Comparison of ENCODE assay signal across 26 cellular contexts in the genomic region with DNA sequence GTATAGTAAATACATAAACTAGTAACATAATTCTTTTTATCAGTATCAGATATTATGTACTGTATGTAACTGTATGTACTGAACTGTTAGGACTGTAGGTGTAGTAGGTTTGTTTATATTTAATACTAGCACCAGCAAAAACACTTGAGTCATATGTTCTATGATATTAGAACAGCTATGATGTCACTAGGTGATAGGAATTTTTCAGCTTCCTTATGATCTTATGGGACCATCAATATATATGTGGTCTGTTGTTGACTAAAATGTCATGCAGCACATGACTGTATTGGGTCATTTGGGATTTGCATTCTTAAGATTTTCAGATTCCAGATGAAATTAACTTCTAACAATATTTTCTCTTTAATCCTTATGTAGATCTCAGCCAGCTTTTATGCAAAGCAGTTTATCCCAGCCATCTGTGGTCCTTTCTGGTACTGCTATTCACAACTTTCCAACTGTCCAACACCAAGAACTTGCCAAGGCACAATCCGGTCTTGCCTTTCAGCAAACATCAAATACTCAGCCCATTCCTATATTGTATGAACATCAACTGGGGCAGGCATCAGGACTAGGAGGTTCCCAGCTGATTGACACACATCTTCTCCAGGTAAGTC. TPM values are rescaled to one million over a fixed set of nuclear protein-coding genes. Genes with fewer than 3 reads are reported as not detected.
A peak's percentile ranks its signal among the peaks of the same experiment; 100 is the strongest.
DNase-seq lines count a peak whose midpoint lies in the region; ATAC-seq, FAIRE-seq and TF ChIP-seq lines count a peak whose summit lies in the region.
"Had no signal": no experiment of that assay in that cellular context is flagged by ENCODE, and none has a peak within 500 bp of the region (broad histone marks: within the 10 kb centered on the region; RNA-seq: fewer than 3 reads in every experiment).

No MANE protein-coding gene starts in this region.

- H3K27ac ChIP-seq in ACC112 (ENCODE audit: low read depth, low read length) = peak overlapping the region; percentile 49
- H3K27ac ChIP-seq in K562 (ENCODE audit: extremely low read depth, low read depth, low read length) = no peak overlapping the region
- no peak overlapping the region for H3K27ac ChIP-seq in left ventricle myocardium inferior (replicated peaks)
- H3K27ac ChIP-seq: neural progenitor cell, psoas muscle, skin epidermis, stomach, upper lobe of right lung had no signal

- DNase-seq in G401 (ENCODE audit: low spot score) (peak; percentile 24), K562 (ENCODE audit: extremely low read depth in 1 of 4, low spot score in 3 of 4) (no peak), left ventricle myocardium inferior (no peak)
- DNase-seq: CD8-positive, alpha-beta T cell; central memory CD4-positive, alpha-beta T cell; DMS79 treated with DMSO at 0.1 percent for 48 hours; effector CD4-positive, alpha-beta T cell; H7; NCI-H1105; NCI-H2081; NCI-H510A; NK-92 treated with Interleukin-12 subunit alpha and Interleukin-12 subunit beta, amount 100 ng/mL, for 24 hours; psoas muscle; stomach; upper lobe of right lung had no signal

- no peak for TF ChIP-seq RAD21 in K562 (CRISPR knock-in tag; conservative IDR thresholded peaks at IDR 0.05 in 1 of 2, IDR thresholded peaks at IDR 0.05 in 1 of 2)

- CTCF ChIA-PET in K562 (lab: Yijun Ruan, JAX; ENCODE audit: low intra/inter-chr PET ratio) = no interaction called here

- H3K79me2 ChIP-seq in ACC112 (ENCODE audit: control insufficient read depth, insufficient read depth, low read length, unreplicated experiment) (no peaks in the 10 kb centered on the region), K562 (ENCODE audit: control insufficient read depth, insufficient read depth, low read length) (no peaks in the 10 kb centered on the region)

- no peak overlapping the region for H3K4me3 ChIP-seq in ACC112 (ENCODE audit: low read depth, low read length)
- no peak overlapping the region for H3K4me3 ChIP-seq in K562
- H3K4me3 ChIP-seq in left ventricle myocardium inferior = no peak overlapping the region
- H3K4me3 ChIP-seq: neural progenitor cell, psoas muscle, skin epidermis, stomach, upper lobe of right lung had no signal

- intact Hi-C loops in K562 (cut with micrococcal nuclease) (no loop called here), left ventricle myocardium inferior (cut with micrococcal nuclease) (loop anchor here (10.0 kb wide), 1 partner anchor 59 kb away; no protein-coding TSS in a partner anchor)

- H3K9me1 ChIP-seq in K562 (ENCODE audit: control insufficient read depth, insufficient read depth, low read length) = no peaks in the 10 kb centered on the region

- no peak for TF ChIP-seq POLR2A in K562 (conservative IDR thresholded peaks at IDR 0.05)

- peaks cover 50% of the 10 kb centered on the region for H3K36me3 ChIP-seq in ACC112 (ENCODE audit: insufficient read depth, low read length)
- H3K36me3 ChIP-seq in K562 (ENCODE audit: control insufficient read depth, insufficient read depth, low read length) = peaks cover 90% of the 10 kb centered on the region
- peaks cover 98% of the 10 kb centered on the region for H3K36me3 ChIP-seq in left ventricle myocardium inferior

- H4K20me1 ChIP-seq in K562 (replicated peaks; ENCODE audit: control insufficient read depth, insufficient read depth, low read length) = no peaks in the 10 kb centered on the region

- TF ChIP-seq CTCF in K562 (IDR thresholded peaks at IDR 0.05 in 2 of 3, conservative IDR thresholded peaks at IDR 0.05 in 1 of 3; ENCODE audit: insufficient read depth in 2 of 3, low read depth in 1 of 3, low read length in 3 of 3) = no peak
- no peak for TF ChIP-seq CTCF in left ventricle myocardium inferior (IDR thresholded peaks at IDR 0.05; ENCODE audit: borderline replicate concordance)

- no peak for FAIRE-seq in K562 (lab: Jason Lieb, UNC)
- peak; percentile 62 for FAIRE-seq in islet of Langerhans (lab: Jason Lieb, UNC)

- no TSS peak for BruUV-seq in K562 (replicated peaks; lab: Mats Ljungman, UMichigan)

- no peak for ATAC-seq in K562
- no peak for ATAC-seq in HG02852 (IDR thresholded peaks at IDR 0.05; ENCODE audit: unreplicated experiment)
- no peak for ATAC-seq in GM18861 (IDR thresholded peaks at IDR 0.05; ENCODE audit: unreplicated experiment)
- no peak for ATAC-seq in GM19328 (IDR thresholded peaks at IDR 0.05; ENCODE audit: unreplicated experiment)
- ATAC-seq: activated CD4-positive, CD25-positive, alpha-beta regulatory T cell treated with anti-CD3 and anti-CD28 coated beads, Interleukin-2, amount 50 U/mL, for 24 hours; CD8-positive, alpha-beta T cell; psoas muscle; upper lobe of right lung had no signal

- WGBS in K562 (ENCODE audit: insufficient coverage, low coverage, missing lambda C conversion rate) = 100% methylated on average over 1 of the region's 1 CpG

- no peak overlapping the region for H3K4me2 ChIP-seq in K562 (ENCODE audit: insufficient read depth, low read length)
- H3K4me2 ChIP-seq: neural progenitor cell had no signal

- POLR2A ChIA-PET in K562 (lab: Yijun Ruan, JAX) = interaction anchor here (2.1 kb wide), 1 partner anchor 9 kb away, joined by 7 read pairs; no protein-coding TSS in a partner anchor

- no peaks in the 10 kb centered on the region for H3K9me3 ChIP-seq in K562 (replicated peaks; ENCODE audit: control insufficient read depth, insufficient read depth, low read depth, low read length)
- H3K9me3 ChIP-seq in left ventricle myocardium inferior (replicated peaks) = no peaks in the 10 kb centered on the region
- H3K9me3 ChIP-seq: psoas muscle, stomach, upper lobe of right lung had no signal

- H3K9ac ChIP-seq in K562 (ENCODE audit: insufficient read depth in 1 of 2, low read depth in 2 of 2, low read length in 2 of 2) = no peak overlapping the region
- H3K9ac ChIP-seq: neural progenitor cell had no signal

- H2AFZ ChIP-seq in ACC112 (ENCODE audit: low read length, unreplicated experiment) (no peak overlapping the region), K562 (ENCODE audit: low read depth, low read length) (no peak overlapping the region)
- H2AFZ ChIP-seq: neural progenitor cell had no signal

- in situ Hi-C loops in G401 (cut with HindIII; ENCODE audit: low sequenced_read_pairs) (no loop called here), K562 (cut with MboI) (no loop called here)

- H3K4me1 ChIP-seq in ACC112 (ENCODE audit: control insufficient read depth, insufficient read depth, low read length, unreplicated experiment) (peaks cover 2% of the 10 kb centered on the region), K562 (replicated peaks in 1 of 2; ENCODE audit: control insufficient read depth in 2 of 2, insufficient read depth in 2 of 2, low read length in 2 of 2) (no peaks in the 10 kb centered on the region), left ventricle myocardium inferior (no peaks in the 10 kb centered on the region)
- H3K4me1 ChIP-seq: neural progenitor cell, psoas muscle, stomach, upper lobe of right lung had no signal

- H3K27me3 ChIP-seq in ACC112 (ENCODE audit: insufficient read depth, low read length) (no peaks in the 10 kb centered on the region), K562 (ENCODE audit: control insufficient read depth in 2 of 2, insufficient read depth in 2 of 2, low read length in 2 of 2) (no peaks in the 10 kb centered on the region), left ventricle myocardium inferior (ENCODE audit: low read depth) (no peaks in the 10 kb centered on the region)
- H3K27me3 ChIP-seq: neural progenitor cell, stomach, upper lobe of right lung had no signal

- no peak for TF ChIP-seq EP300 in K562 (IDR thresholded peaks at IDR 0.05; ENCODE audit: low read length)

TF ChIP-seq in K562, 482 proteins besides CTCF, POLR2A, EP300 and RAD21:
- TF ChIP-seq ZZZ3 (IDR thresholded peaks at IDR 0.05) = peak; percentile 37; the same call in 1 of the 2 replicates
- no peak for TF ChIP-seq TCF7 (IDR thresholded peaks at IDR 0.05; ENCODE audit: borderline replicate concordance)
TF ChIP-seq in K562: peak in this region for 1.

RNA-seq across cellular contexts. Expression of a gene that starts 38.4 kb away (rescaled TPM):
- total RNA-seq in G401 (2014; rRNA removed; shearing (Covaris generic)) = not detected in 2 replicates
- 0.30 TPM in 1 of 2 replicates, not detected in the other for total RNA-seq in K562 (2011; cell fraction: chromatin; rRNA removed; ENCODE audit: low replicate concordance)
- total RNA-seq in K562 (2011; cell fraction: nucleolus; rRNA removed) = not detected in 2 replicates
- 0.31 TPM in 1 of 2 replicates, not detected in the other for total RNA-seq in K562 (2011; cell fraction: nucleoplasm; rRNA removed)
- not detected in 2 replicates for total RNA-seq in K562 (2014; rRNA removed)
- 0.07 TPM in 1 of 2 replicates, not detected in the other for total RNA-seq in K562 (2014; rRNA removed; fragmentation: Illumina TruSeq; extraction: Trizol)
- total RNA-seq in K562 (2015; rRNA removed; fragmentation: Illumina TruSeq; extraction: Trizol) = 0.07 TPM in 1 of 2 replicates, not detected in the other
- total RNA-seq in K562 (2021) = not detected in 2 replicates
- not detected in 2 replicates for polyA plus RNA-seq in K562 (2011; rRNA removed)
- not detected in 2 replicates for polyA plus RNA-seq in K562 (2011; cell fraction: cytosol; rRNA removed)
- polyA plus RNA-seq in K562 (2011; cell fraction: nucleus; rRNA removed) = not detected in 2 replicates
- polyA plus RNA-seq in K562 (2012) = not detected in 2 replicates
- polyA plus RNA-seq in K562 (2014; fragmentation: Illumina TruSeq; extraction: Trizol) = not detected in 2 replicates
- not detected for polyA plus RNA-seq in K562 (2014; fragmentation: Nextera tagmentation; extraction: Ambion mirVana)
- polyA plus RNA-seq in K562 (2014; rRNA removed) = not detected in 2 replicates
- polyA minus RNA-seq in K562 (2011; rRNA and poly(A)+ RNA removed) = 0.07 TPM in 1 of 2 replicates, not detected in the other
- not detected in 2 replicates for polyA minus RNA-seq in K562 (2011; cell fraction: cytosol; rRNA and poly(A)+ RNA removed)
- polyA minus RNA-seq in K562 (2011; cell fraction: nucleus; rRNA and poly(A)+ RNA removed) = not detected in 2 replicates
- not detected for total RNA-seq in left ventricle myocardium inferior
- total RNA-seq: CD8-positive, alpha-beta T cell; glomerular endothelial cell; H7; mononuclear cell; stomach; upper lobe of right lung had no signal
- polyA plus RNA-seq: esophagus, psoas muscle, stomach had no signal
